In the genomic region with DNA sequence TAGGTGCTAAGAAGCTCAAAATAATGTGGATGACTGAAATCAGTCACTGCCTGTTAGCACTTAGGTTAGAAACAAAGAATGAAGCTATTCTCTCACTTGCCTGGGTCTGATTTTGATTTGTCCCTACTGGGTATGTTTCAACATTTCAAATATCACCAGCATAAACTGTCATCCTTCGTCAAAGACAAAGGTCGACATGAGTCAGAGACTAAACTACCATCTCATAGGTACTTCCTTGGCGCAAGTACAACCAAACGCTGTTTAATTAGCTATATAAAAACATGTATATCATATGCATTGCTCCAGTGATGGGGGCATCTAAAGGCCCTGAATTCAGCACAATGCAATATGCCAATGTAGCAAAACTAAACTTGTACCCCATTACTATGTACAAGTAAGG, we compare ENCODE assay signal across 29 cellular contexts. TPM values are rescaled to one million over a fixed set of nuclear protein-coding genes. Genes with fewer than 3 reads are reported as not detected.
DNase-seq lines count a peak whose midpoint lies in the region; ATAC-seq and TF ChIP-seq lines count a peak whose summit lies in the region.
"Had no signal": no experiment of that assay in that cellular context is flagged by ENCODE, and none has a peak within 500 bp of the region (broad histone marks: within the 10 kb centered on the region; RNA-seq: fewer than 3 reads in every experiment).

No MANE protein-coding gene starts in this region.

- no peak for DNase-seq in activated CD4-positive, alpha-beta T cell treated with anti-CD3 and anti-CD28 coated beads for 36 hours
- DNase-seq in activated CD4-positive, alpha-beta T cell treated with anti-CD3 and anti-CD28 coated beads, Interleukin-2, amount 50 U/mL, for 1 hour: no peak
- DNase-seq in activated CD4-positive, alpha-beta memory T cell treated with anti-CD3 and anti-CD28 coated beads for 36 hours: no peak
- DNase-seq in natural killer cell treated with Interleukin-12 subunit alpha and Interleukin-12 subunit beta and Interleukin-15 and Interleukin-18, amount 100 ng/mL, for 72 hours (ENCODE audit: low spot score): no peak
- DNase-seq in H9: no peak
- DNase-seq in NCI-H2029 treated with DMSO at 0.1 percent for 48 hours (lab: John Stamatoyannopoulos, UW): no peak
- DNase-seq in right atrium auricular region (ENCODE audit: low spot score): no peak
- DNase-seq: activated CD4-positive, alpha-beta T cell treated with anti-CD3 and anti-CD28 coated beads, Interleukin-2, amount 50 U/mL, for 48 hours; activated CD4-positive, CD25-positive, alpha-beta regulatory T cell; CD4-positive, alpha-beta memory T cell; central memory CD4-positive, alpha-beta T cell; dermis blood vessel endothelial cell; DMS 273 treated with DMSO at 0.1 percent for 48 hours; EL; hippocampal formation; Kasumi-1; naive B cell; NCI-H146; NCI-H446 treated with DMSO at 0.1 percent for 48 hours; NCI-H82; RPMI8226; stimulated activated CD4-positive, alpha-beta T cell treated with anti-CD3 and anti-CD28 coated beads, Interleukin-1b, Interleukin-23, amount 100 ng/mL, for 48 hours; substantia nigra; upper lobe of right lung had no signal

- H3K4me3 ChIP-seq in duodenal mucosa (ENCODE audit: low read depth in 1 of 2, low read length in 2 of 2) (peak overlapping the region in 1 of 2 donors; percentile 10), right atrium auricular region (no peak overlapping the region)
- H3K4me3 ChIP-seq: gastroesophageal sphincter, SJSA1, skin epidermis, upper lobe of right lung had no signal

- peaks cover 43% of the 10 kb centered on the region for H3K4me1 Mint-ChIP-seq in activated CD4-positive, alpha-beta T cell treated with anti-CD3 and anti-CD28 coated beads for 36 hours
- peaks cover 43% of the 10 kb centered on the region for H3K4me1 Mint-ChIP-seq in activated CD4-positive, alpha-beta memory T cell treated with anti-CD3 and anti-CD28 coated beads for 36 hours (ENCODE audit: low read depth)
- H3K4me1 Mint-ChIP-seq in natural killer cell treated with Interleukin-12 subunit alpha and Interleukin-12 subunit beta and Interleukin-15 and Interleukin-18, amount 100 ng/mL, for 72 hours (ENCODE audit: low read depth in 2 of 2): peaks cover 26 to 34% of the 10 kb centered on the region in 2 donors
- H3K4me1 Mint-ChIP-seq in H9: peaks cover 17% of the 10 kb centered on the region in 2 experiments

- H3K9me3 ChIP-seq in duodenal mucosa (ENCODE audit: control insufficient read depth in 1 of 2, low read length in 2 of 2) (no peaks in the 10 kb centered on the region), H9 (ENCODE audit: control insufficient read depth, low read depth, low read length) (no peaks in the 10 kb centered on the region), right atrium auricular region (no peaks in the 10 kb centered on the region)
- H3K9me3 ChIP-seq: gastroesophageal sphincter, SJSA1, upper lobe of right lung had no signal

- no peak overlapping the region for H2BK12ac ChIP-seq in H9 (ENCODE audit: insufficient read length, low read depth, low read length)

- CTCF ChIA-PET in activated CD4-positive, alpha-beta T cell treated with anti-CD3 and anti-CD28 coated beads for 36 hours (lab: Charles Lee): interaction anchor here (1.0 to 2.3 kb wide), 10 partner anchors 11 to 65 kb away, joined by 3 to 7 read pairs (median 4); a partner anchor contains a TSS
- CTCF ChIA-PET in activated CD4-positive, alpha-beta memory T cell treated with anti-CD3 and anti-CD28 coated beads for 36 hours (lab: Charles Lee): interaction anchor here (0.6 kb wide), 2 partner anchors 292 to 399 kb away, joined by 3 read pairs; no protein-coding TSS in a partner anchor

- H3K4me1 ChIP-seq in duodenal mucosa (ENCODE audit: control insufficient read depth in 1 of 2, insufficient read depth in 2 of 2, low read length in 2 of 2) (peaks cover 21 to 25% of the 10 kb centered on the region in 2 donors), H9 (ENCODE audit: insufficient read depth, low read length) (peaks cover 7% of the 10 kb centered on the region; the same call in 1 of the 2 replicates), right atrium auricular region (peaks cover 0 to 24% of the 10 kb centered on the region in 2 donors)

- POLR2A ChIA-PET in activated CD4-positive, alpha-beta T cell treated with anti-CD3 and anti-CD28 coated beads for 36 hours (lab: Charles Lee): interaction anchor here (0.7 to 1.4 kb wide), 3 partner anchors 18 to 42 kb away, joined by 3 to 4 read pairs (median 3); no protein-coding TSS in a partner anchor
- POLR2A ChIA-PET in activated CD4-positive, alpha-beta memory T cell treated with anti-CD3 and anti-CD28 coated beads for 36 hours (lab: Charles Lee): interaction anchor here (0.7 to 1.4 kb wide), 3 partner anchors 37 to 43 kb away, joined by 3 to 4 read pairs (median 4); no protein-coding TSS in a partner anchor

- no peak overlapping the region for H2AFZ ChIP-seq in H9 (ENCODE audit: low read length)

- H3K27me3 ChIP-seq in duodenal mucosa (ENCODE audit: control insufficient read depth in 1 of 2, insufficient read depth in 2 of 2, low read length in 2 of 2) (no peaks in the 10 kb centered on the region), H9 (ENCODE audit: insufficient read depth, low read length) (no peaks in the 10 kb centered on the region), right atrium auricular region (no peaks in the 10 kb centered on the region)
- H3K27me3 ChIP-seq: gastroesophageal sphincter, SJSA1, upper lobe of right lung had no signal

- H2BK120ac ChIP-seq in H9 (ENCODE audit: low read depth, low read length, poor library complexity, severe bottlenecking): no peak overlapping the region

- no peak overlapping the region for H3K4me2 ChIP-seq in H9 (ENCODE audit: insufficient read depth, insufficient read length, low read length)

- no peak overlapping the region for H2BK20ac ChIP-seq in H9 (ENCODE audit: low read depth, low read length, poor library complexity, severe bottlenecking)

- no peaks in the 10 kb centered on the region for H3K27me3 Mint-ChIP-seq in activated CD4-positive, alpha-beta T cell treated with anti-CD3 and anti-CD28 coated beads for 36 hours
- H3K27me3 Mint-ChIP-seq in activated CD4-positive, alpha-beta memory T cell treated with anti-CD3 and anti-CD28 coated beads for 36 hours: no peaks in the 10 kb centered on the region
- no peaks in the 10 kb centered on the region for H3K27me3 Mint-ChIP-seq in natural killer cell treated with Interleukin-12 subunit alpha and Interleukin-12 subunit beta and Interleukin-15 and Interleukin-18, amount 100 ng/mL, for 72 hours
- no peaks in the 10 kb centered on the region for H3K27me3 Mint-ChIP-seq in H9 (ENCODE audit: low read depth)
- H3K27me3 Mint-ChIP-seq: CD4-positive, alpha-beta memory T cell; naive B cell had no signal

- no peak overlapping the region for H2AK5ac ChIP-seq in H9 (ENCODE audit: insufficient read length, low read length)

- no peak overlapping the region for H4K8ac ChIP-seq in H9 (replicated peaks; ENCODE audit: insufficient read length, low read depth, low read length)

- no peak overlapping the region for H2BK5ac ChIP-seq in H9 (ENCODE audit: insufficient read length, low read length)

- no CpG with 5 or more reads among the region's 4 CpGs for WGBS in H9 (ENCODE audit: extremely low coverage, insufficient read length, low lambda C conversion rate)

- H3K27ac Mint-ChIP-seq in activated CD4-positive, alpha-beta T cell treated with anti-CD3 and anti-CD28 coated beads for 36 hours: peak overlapping the region; percentile 82
- peak overlapping the region; percentile 64 for H3K27ac Mint-ChIP-seq in activated CD4-positive, alpha-beta memory T cell treated with anti-CD3 and anti-CD28 coated beads for 36 hours
- peak overlapping the region; percentile 35 to 68 for H3K27ac Mint-ChIP-seq in natural killer cell treated with Interleukin-12 subunit alpha and Interleukin-12 subunit beta and Interleukin-15 and Interleukin-18, amount 100 ng/mL, for 72 hours
- H3K27ac Mint-ChIP-seq in H9: no peak overlapping the region
- H3K27ac Mint-ChIP-seq: naive B cell had no signal

- H3K18ac ChIP-seq in H9 (ENCODE audit: insufficient read length, low read depth, low read length): no peak overlapping the region

- no peak overlapping the region for H4K91ac ChIP-seq in H9 (ENCODE audit: insufficient read length, low read depth, low read length)

- no peaks in the 10 kb centered on the region for H3K9me3 Mint-ChIP-seq in activated CD4-positive, alpha-beta T cell treated with anti-CD3 and anti-CD28 coated beads for 36 hours (ENCODE audit: low read depth)
- no peaks in the 10 kb centered on the region for H3K9me3 Mint-ChIP-seq in activated CD4-positive, alpha-beta memory T cell treated with anti-CD3 and anti-CD28 coated beads for 36 hours
- no peaks in the 10 kb centered on the region for H3K9me3 Mint-ChIP-seq in natural killer cell treated with Interleukin-12 subunit alpha and Interleukin-12 subunit beta and Interleukin-15 and Interleukin-18, amount 100 ng/mL, for 72 hours
- peaks cover 0 to 2% of the 10 kb centered on the region in 2 experiments; a peak in 1 of 5 replicates for H3K9me3 Mint-ChIP-seq in H9
- H3K9me3 Mint-ChIP-seq: naive B cell had no signal

- H2BK15ac ChIP-seq in H9 (ENCODE audit: low read depth, low read length): no peak overlapping the region

- peaks cover 3% of the 10 kb centered on the region for H3K23me2 ChIP-seq in H9 (ENCODE audit: insufficient read length, low read depth, low read length, poor library complexity, severe bottlenecking)

- no peaks in the 10 kb centered on the region for H4K20me1 ChIP-seq in H9 (ENCODE audit: control insufficient read depth, insufficient read depth, insufficient read length)

- H3K36me3 Mint-ChIP-seq in activated CD4-positive, alpha-beta T cell treated with anti-CD3 and anti-CD28 coated beads for 36 hours (ENCODE audit: low read depth): peaks cover 49% of the 10 kb centered on the region
- peaks cover 39% of the 10 kb centered on the region for H3K36me3 Mint-ChIP-seq in activated CD4-positive, alpha-beta memory T cell treated with anti-CD3 and anti-CD28 coated beads for 36 hours
- H3K36me3 Mint-ChIP-seq in natural killer cell treated with Interleukin-12 subunit alpha and Interleukin-12 subunit beta and Interleukin-15 and Interleukin-18, amount 100 ng/mL, for 72 hours: peaks cover 21% of the 10 kb centered on the region
- peaks cover 7 to 48% (median 34%) of the 10 kb centered on the region in 3 experiments; a peak in 6 of 7 replicates for H3K36me3 Mint-ChIP-seq in H9 (ENCODE audit: insufficient read depth in 1 of 3, low read depth in 3 of 3)

- no peak overlapping the region for H4K5ac ChIP-seq in H9 (ENCODE audit: insufficient read length, low read depth, low read length)

- no peaks in the 10 kb centered on the region for H3K79me1 ChIP-seq in H9 (ENCODE audit: insufficient read depth, low read depth, low read length, poor library complexity, severe bottlenecking)

- H3K27ac ChIP-seq in duodenal mucosa (ENCODE audit: low read depth, low read length) (no peak overlapping the region), H9 (ENCODE audit: insufficient read length, low read depth, low read length) (no peak overlapping the region), right atrium auricular region (no peak overlapping the region)
- H3K27ac ChIP-seq: 22Rv1, gastroesophageal sphincter, SJSA1, skin epidermis, upper lobe of right lung had no signal

- peaks cover 28 to 49% of the 10 kb centered on the region in 2 donors for H3K36me3 ChIP-seq in duodenal mucosa (ENCODE audit: control insufficient read depth in 1 of 2, insufficient read depth in 2 of 2, low read length in 2 of 2)
- H3K36me3 ChIP-seq in right atrium auricular region: peaks cover 52% of the 10 kb centered on the region

- H3K9ac ChIP-seq in duodenal mucosa (ENCODE audit: low read depth in 1 of 2, low read length in 2 of 2) (peak overlapping the region; percentile 25 to 40), H9 (ENCODE audit: extremely low read depth, insufficient read length, low read length) (no peak overlapping the region)

- no peak overlapping the region for H3K56ac ChIP-seq in H9 (ENCODE audit: insufficient read length, low read depth, low read length)

- TF ChIP-seq CTCF in H9 (conservative IDR thresholded peaks at IDR 0.05) (no peak), right atrium auricular region (IDR thresholded peaks at IDR 0.05) (no peak)

- no peak overlapping the region for H3K23ac ChIP-seq in H9 (ENCODE audit: insufficient read length, low read depth, low read length)

- ATAC-seq in activated CD4-positive, alpha-beta T cell treated with anti-CD3 and anti-CD28 coated beads for 36 hours: peak; percentile 4
- no peak for ATAC-seq in natural killer cell treated with Interleukin-12 subunit alpha and Interleukin-12 subunit beta and Interleukin-15 and Interleukin-18, amount 100 ng/mL, for 72 hours
- ATAC-seq: gastroesophageal sphincter, upper lobe of right lung had no signal

- no peak overlapping the region for H3K4ac ChIP-seq in H9 (ENCODE audit: low read depth, low read length)

- no peak overlapping the region for H3T11ph ChIP-seq in H9 (ENCODE audit: low read length)

- no peak overlapping the region for H3K14ac ChIP-seq in H9 (ENCODE audit: insufficient read depth, low read length)

- H3K79me2 ChIP-seq in H9 (ENCODE audit: insufficient read depth, low read length): peaks cover 2% of the 10 kb centered on the region; the same call in 1 of the 2 replicates

- H3K4me3 Mint-ChIP-seq in activated CD4-positive, alpha-beta T cell treated with anti-CD3 and anti-CD28 coated beads for 36 hours: no peak overlapping the region
- no peak overlapping the region for H3K4me3 Mint-ChIP-seq in activated CD4-positive, alpha-beta memory T cell treated with anti-CD3 and anti-CD28 coated beads for 36 hours
- no peak overlapping the region for H3K4me3 Mint-ChIP-seq in natural killer cell treated with Interleukin-12 subunit alpha and Interleukin-12 subunit beta and Interleukin-15 and Interleukin-18, amount 100 ng/mL, for 72 hours
- no peak overlapping the region for H3K4me3 Mint-ChIP-seq in H9

- intact Hi-C loops in activated CD4-positive, alpha-beta T cell treated with anti-CD3 and anti-CD28 coated beads for 36 hours (cut with DNase I, micrococcal nuclease): no loop called here
- intact Hi-C loops in activated CD4-positive, alpha-beta memory T cell treated with anti-CD3 and anti-CD28 coated beads for 36 hours (cut with micrococcal nuclease): no loop called here

RNA-seq across cellular contexts. Expression of a gene that starts 4.0 kb away (rescaled TPM):
- total RNA-seq in activated CD4-positive, alpha-beta T cell treated with anti-CD3 and anti-CD28 coated beads for 36 hours: 10 to 100 TPM; 22.7 to 25.9 TPM
- total RNA-seq in activated CD4-positive, alpha-beta memory T cell treated with anti-CD3 and anti-CD28 coated beads for 36 hours: 10 to 100 TPM; 25.6 to 27.1 TPM
- total RNA-seq in natural killer cell treated with Interleukin-12 subunit alpha and Interleukin-12 subunit beta and Interleukin-15 and Interleukin-18, amount 100 ng/mL, for 72 hours: 10 to 100 TPM; 28.0 to 30.2 TPM
- total RNA-seq in H9 (2021) (23.9 and 26.2 TPM in 2 replicates), right atrium auricular region (10 to 100 TPM; 49.8 to 85.3 TPM)

Comparison
In these comparisons a context has a peak if more than half of its experiments do, and no peak if none do; other contexts are left out.
1. H3K27ac Mint-ChIP-seq: peak in activated CD4-positive, alpha-beta T cell treated with anti-CD3 and anti-CD28 coated beads for 36 hours (single experiment), activated CD4-positive, alpha-beta memory T cell treated with anti-CD3 and anti-CD28 coated beads for 36 hours (single experiment) and natural killer cell treated with Interleukin-12 subunit alpha and Interleukin-12 subunit beta and Interleukin-15 and Interleukin-18, amount 100 ng/mL, for 72 hours (2 of 2); none in H9 (0 of 3).